ENCODE assay signal across 13 cellular contexts in the genomic region with DNA sequence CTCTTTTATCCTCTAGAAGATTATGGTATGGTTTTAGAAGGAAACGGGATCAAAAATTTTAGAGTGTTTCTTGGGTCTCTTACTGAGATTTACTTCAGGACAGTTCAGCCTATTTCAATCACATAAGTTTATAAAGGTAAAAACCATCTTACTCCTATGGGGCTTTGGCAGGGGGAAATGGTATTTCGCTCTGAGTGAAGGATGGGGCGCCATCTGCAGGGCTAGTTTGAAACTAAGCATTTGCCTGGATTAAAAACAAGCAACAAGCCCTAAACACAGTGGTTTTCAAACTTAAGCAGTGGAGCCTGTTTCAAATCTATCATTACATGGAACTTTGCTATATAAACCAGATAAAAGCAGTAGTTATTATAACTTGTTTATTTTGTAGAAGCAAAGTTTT.
DNase-seq lines count a peak whose midpoint lies in the region; ATAC-seq, FAIRE-seq and TF ChIP-seq lines count a peak whose summit lies in the region.
"Had no signal": no experiment of that assay in that cellular context is flagged by ENCODE, and none has a peak within 500 bp of the region (broad histone marks: within the 10 kb centered on the region; RNA-seq: fewer than 3 reads in every experiment).

No MANE protein-coding gene starts in this region.

- H3K27ac ChIP-seq in HEK293 (ENCODE audit: extremely low read depth, low read depth, low read length) = no peak overlapping the region
- H3K27ac ChIP-seq: A549, neutrophil had no signal

- no peak overlapping the region for H3K4me3 ChIP-seq in HEK293 (ENCODE audit: low read depth, low read length)
- H3K4me3 ChIP-seq: A549 had no signal

- DNase-seq in DMS153 treated with DMSO at 0.1 percent for 48 hours (lab: John Stamatoyannopoulos, UW; ENCODE audit: unreplicated experiment) (peak; percentile 8), DMS153 (lab: John Stamatoyannopoulos, UW) (no peak), RKO (ENCODE audit: low spot score) (peak; percentile 36), kidney tubule cell (ENCODE audit: low spot score) (peak; percentile 32), HPDE6-E6E7 (ENCODE audit: extremely low spot score) (no peak), GM19239 (ENCODE audit: insufficient read length, low spot score) (no peak)
- DNase-seq: HFFc6, T1000 had no signal

- FAIRE-seq in GM19239 (lab: Jason Lieb, UNC) = no peak
- FAIRE-seq: A549, frontal cortex had no signal

- no peak for TF ChIP-seq CTCF in HEK293 (tag by site-specific recombination; IDR thresholded peaks at IDR 0.05)

- POLR2A ChIA-PET in HEK293 (lab: Yijun Ruan, JAX) = no interaction called here

- H3K9me3 ChIP-seq in HEK293 (ENCODE audit: control insufficient read depth, insufficient read depth, low read depth, low read length) = no peaks in the 10 kb centered on the region
- H3K9me3 ChIP-seq: A549, neutrophil had no signal

- no peaks in the 10 kb centered on the region for H3K36me3 ChIP-seq in HEK293 (ENCODE audit: control insufficient read depth in 2 of 2, insufficient read depth in 1 of 2, low read length in 2 of 2)
- H3K36me3 ChIP-seq: neutrophil had no signal

- H3K4me1 ChIP-seq in HEK293 (ENCODE audit: control insufficient read depth, insufficient read depth, low read length) = no peaks in the 10 kb centered on the region
- H3K4me1 ChIP-seq: A549 had no signal

- CTCF ChIA-PET in HEK293 (lab: Yijun Ruan, JAX) = interaction anchor here (0.6 to 1.5 kb wide), 6 partner anchors 11 to 1270 kb away, joined by 3 to 6 read pairs (median 4); no protein-coding TSS in a partner anchor

- no peak for ATAC-seq in GM18505 (IDR thresholded peaks at IDR 0.05; ENCODE audit: unreplicated experiment)
- ATAC-seq: A549 had no signal

- TF ChIP-seq POLR2A in GM18505 (IDR thresholded peaks at IDR 0.05; ENCODE audit: borderline replicate concordance, extremely low read depth, insufficient read depth, insufficient read length) = no peak

TF ChIP-seq in HEK293, 187 proteins besides CTCF, POLR2A, EP300 and RAD21:
- TF ChIP-seq ZNF654 (tag by site-specific recombination; IDR thresholded peaks at IDR 0.05; ENCODE audit: low read depth) = peak; percentile 44
- TF ChIP-seq SALL2 (tag by site-specific recombination; IDR thresholded peaks at IDR 0.05; ENCODE audit: borderline replicate concordance) = no peak
- TF ChIP-seq, protein P1, sequence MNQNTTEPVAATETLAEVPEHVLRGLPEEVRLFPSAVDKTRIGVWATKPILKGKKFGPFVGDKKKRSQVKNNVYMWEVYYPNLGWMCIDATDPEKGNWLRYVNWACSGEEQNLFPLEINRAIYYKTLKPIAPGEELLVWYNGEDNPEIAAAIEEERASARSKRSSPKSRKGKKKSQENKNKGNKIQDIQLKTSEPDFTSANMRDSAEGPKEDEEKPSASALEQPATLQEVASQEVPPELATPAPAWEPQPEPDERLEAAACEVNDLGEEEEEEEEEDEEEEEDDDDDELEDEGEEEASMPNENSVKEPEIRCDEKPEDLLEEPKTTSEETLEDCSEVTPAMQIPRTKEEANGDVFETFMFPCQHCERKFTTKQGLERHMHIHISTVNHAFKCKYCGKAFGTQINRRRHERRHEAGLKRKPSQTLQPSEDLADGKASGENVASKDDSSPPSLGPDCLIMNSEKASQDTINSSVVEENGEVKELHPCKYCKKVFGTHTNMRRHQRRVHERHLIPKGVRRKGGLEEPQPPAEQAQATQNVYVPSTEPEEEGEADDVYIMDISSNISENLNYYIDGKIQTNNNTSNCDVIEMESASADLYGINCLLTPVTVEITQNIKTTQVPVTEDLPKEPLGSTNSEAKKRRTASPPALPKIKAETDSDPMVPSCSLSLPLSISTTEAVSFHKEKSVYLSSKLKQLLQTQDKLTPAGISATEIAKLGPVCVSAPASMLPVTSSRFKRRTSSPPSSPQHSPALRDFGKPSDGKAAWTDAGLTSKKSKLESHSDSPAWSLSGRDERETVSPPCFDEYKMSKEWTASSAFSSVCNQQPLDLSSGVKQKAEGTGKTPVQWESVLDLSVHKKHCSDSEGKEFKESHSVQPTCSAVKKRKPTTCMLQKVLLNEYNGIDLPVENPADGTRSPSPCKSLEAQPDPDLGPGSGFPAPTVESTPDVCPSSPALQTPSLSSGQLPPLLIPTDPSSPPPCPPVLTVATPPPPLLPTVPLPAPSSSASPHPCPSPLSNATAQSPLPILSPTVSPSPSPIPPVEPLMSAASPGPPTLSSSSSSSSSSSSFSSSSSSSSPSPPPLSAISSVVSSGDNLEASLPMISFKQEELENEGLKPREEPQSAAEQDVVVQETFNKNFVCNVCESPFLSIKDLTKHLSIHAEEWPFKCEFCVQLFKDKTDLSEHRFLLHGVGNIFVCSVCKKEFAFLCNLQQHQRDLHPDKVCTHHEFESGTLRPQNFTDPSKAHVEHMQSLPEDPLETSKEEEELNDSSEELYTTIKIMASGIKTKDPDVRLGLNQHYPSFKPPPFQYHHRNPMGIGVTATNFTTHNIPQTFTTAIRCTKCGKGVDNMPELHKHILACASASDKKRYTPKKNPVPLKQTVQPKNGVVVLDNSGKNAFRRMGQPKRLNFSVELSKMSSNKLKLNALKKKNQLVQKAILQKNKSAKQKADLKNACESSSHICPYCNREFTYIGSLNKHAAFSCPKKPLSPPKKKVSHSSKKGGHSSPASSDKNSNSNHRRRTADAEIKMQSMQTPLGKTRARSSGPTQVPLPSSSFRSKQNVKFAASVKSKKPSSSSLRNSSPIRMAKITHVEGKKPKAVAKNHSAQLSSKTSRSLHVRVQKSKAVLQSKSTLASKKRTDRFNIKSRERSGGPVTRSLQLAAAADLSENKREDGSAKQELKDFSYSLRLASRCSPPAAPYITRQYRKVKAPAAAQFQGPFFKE (tag by site-specific recombination; IDR thresholded peaks at IDR 0.05; ENCODE audit: borderline replicate concordance) = no peak
- TF ChIP-seq ZNF658 (tag by site-specific recombination; IDR thresholded peaks at IDR 0.05) = no peak

Comparison
In these comparisons a context has a peak if more than half of its experiments do, and no peak if none do; other contexts are left out.
1. DNase-seq: peak in DMS153 treated with DMSO at 0.1 percent for 48 hours (single experiment), RKO (single experiment) and kidney tubule cell (single experiment); none in DMS153 (single experiment), HPDE6-E6E7 (single experiment) and GM19239 (single experiment).